In genomic region chr5:38382898-38383297, GRCh38 we compare ENCODE assay signal across 1 cellular context.
TF ChIP-seq lines count a peak whose summit lies in the region.

No MANE protein-coding gene starts in this region.

TF ChIP-seq in H1, 55 proteins besides CTCF, POLR2A, EP300 and RAD21:
- TF ChIP-seq YY1 (IDR thresholded peaks at IDR 0.05; ENCODE audit: low read depth, low read length) (0 out of 2 replicates have a peak, but pooled peaks have one; percentile 26), KDM5A (IDR thresholded peaks at IDR 0.05; ENCODE audit: low read length) (no peak), CEBPB (IDR thresholded peaks at IDR 0.05; ENCODE audit: low read depth, low read length) (peak; percentile 94)
